In the genomic region with DNA sequence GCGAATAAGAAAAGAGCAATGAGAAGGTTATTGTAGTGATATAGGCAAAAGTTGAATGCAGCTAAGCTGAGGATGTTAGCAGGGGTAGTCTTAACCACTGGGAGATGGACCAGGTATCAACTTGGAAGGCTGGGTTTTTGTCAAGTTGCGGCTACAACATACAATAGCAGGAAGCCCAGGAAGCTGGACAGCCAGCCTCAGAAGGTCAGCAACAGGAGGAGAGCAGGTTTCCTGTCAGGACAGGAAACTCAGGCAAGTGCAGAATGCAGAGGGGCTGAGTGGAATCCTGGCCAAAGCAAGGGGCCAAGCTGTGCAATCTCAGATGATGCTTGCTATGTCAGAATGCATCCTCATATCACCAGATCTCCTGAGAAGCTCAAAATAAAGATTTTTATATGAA, we compare ENCODE assay signal across 20 cellular contexts.
"Had no signal": no experiment of that assay in that cellular context is flagged by ENCODE, and none has a peak within 500 bp of the region (broad histone marks: within the 10 kb centered on the region; RNA-seq: fewer than 3 reads in every experiment).

No MANE protein-coding gene starts in this region.

- H3K4me3 ChIP-seq: coronary artery, esophagus squamous epithelium, gastroesophageal sphincter, left ventricle myocardium inferior, lung, ovary, suprapubic skin, thyroid gland had no signal

- H3K4me1 ChIP-seq: esophagus squamous epithelium, gastroesophageal sphincter, suprapubic skin, thyroid gland had no signal

- H3K9me3 ChIP-seq: esophagus squamous epithelium, left ventricle myocardium inferior, ovary, suprapubic skin, thyroid gland had no signal

- H3K27me3 ChIP-seq: gastroesophageal sphincter, ovary, suprapubic skin, thyroid gland had no signal

- H3K36me3 ChIP-seq: esophagus squamous epithelium, gastroesophageal sphincter, left ventricle myocardium inferior, ovary, suprapubic skin, thyroid gland had no signal

- DNase-seq: effector memory CD4-positive, alpha-beta T cell; esophagus squamous epithelium; foreskin fibroblast; glutamatergic neuron; immature natural killer cell; left cardiac atrium; left ventricle myocardium inferior; mesendoderm; naive thymus-derived CD4-positive, alpha-beta T cell; nucleus accumbens; ovary; right cardiac atrium; small intestine; stimulated activated CD4-positive, alpha-beta T cell treated with anti-CD3 and anti-CD28 coated beads, Interleukin-12 subunit alpha, Interleukin-12 subunit beta, amount 100 ng/mL, for 4 hours; stimulated activated naive CD4-positive, alpha-beta T cell treated with Interleukin-2 at 50 U/mL for 16 hours; thyroid gland had no signal

- H3K27ac ChIP-seq: coronary artery, esophagus squamous epithelium, gastroesophageal sphincter, left ventricle myocardium inferior, ovary, suprapubic skin, thyroid gland had no signal
